30 cellular contexts compared by ENCODE assay signal in the genomic region with DNA sequence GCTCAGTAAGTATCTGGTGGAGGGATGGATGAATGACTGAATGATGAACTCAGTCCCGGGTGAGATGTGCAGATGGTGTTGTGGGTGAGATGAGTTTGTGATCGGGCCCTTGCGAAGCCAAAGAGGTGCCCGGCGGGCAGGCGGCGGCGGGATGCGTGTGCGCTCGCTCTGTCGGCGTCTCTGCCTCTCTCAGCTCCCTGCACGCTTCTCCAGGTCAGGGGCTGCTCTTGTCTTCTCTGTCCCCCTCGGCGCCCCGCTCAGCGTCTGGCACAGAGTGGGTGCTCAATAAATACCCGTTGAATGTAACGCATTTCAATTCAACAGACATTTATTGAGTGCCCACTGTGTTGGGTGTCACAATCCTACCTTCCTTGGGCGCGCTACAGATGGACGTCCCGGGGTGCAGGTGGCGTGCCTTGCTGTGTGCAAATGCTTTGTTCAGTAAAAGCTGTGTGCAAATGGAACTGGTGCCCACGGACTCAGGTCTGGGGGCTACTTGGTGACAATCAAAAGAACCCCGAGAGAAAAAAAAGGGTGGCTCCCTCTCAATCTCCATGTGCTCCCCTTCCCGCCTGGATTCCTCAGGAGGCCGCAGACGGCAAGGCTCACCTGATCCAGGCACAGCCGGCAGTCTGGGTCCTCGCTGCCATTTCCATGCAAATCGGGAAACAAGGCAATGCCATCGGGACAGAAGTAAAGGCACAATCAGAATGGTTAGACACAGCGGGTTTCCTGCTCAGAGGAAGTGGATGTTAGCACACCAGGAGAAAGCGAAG.
"Had no signal": no experiment of that assay in that cellular context is flagged by ENCODE, and none has a peak within 500 bp of the region (broad histone marks: within the 10 kb centered on the region; RNA-seq: fewer than 3 reads in every experiment).

No MANE protein-coding gene starts in this region.

- FAIRE-seq: astrocyte, bronchial epithelial cell had no signal

- H3K27ac ChIP-seq: brain microvascular endothelial cell, coronary artery, dorsolateral prefrontal cortex, esophagus muscularis mucosa had no signal

- H3K27ac Mint-ChIP-seq: activated CD8-positive, alpha-beta T cell treated with anti-CD3 and anti-CD28 coated beads for 36 hours; activated naive CD8-positive, alpha-beta T cell; activated T-helper 17 cell treated with anti-CD3 and anti-CD28 coated beads, Interleukin-2, amount 50 U/mL, for 72 hours; dendritic cell treated with granulocyte-macrophage colony-stimulating factor and Interleukin-4, amounts not matched to agents 40 ng/mL and 50 ng/mL, for 4 days had no signal

- H3K4me1 Mint-ChIP-seq: activated T-helper 17 cell treated with anti-CD3 and anti-CD28 coated beads, Interleukin-2, amount 50 U/mL, for 72 hours; central memory CD8-positive, alpha-beta T cell had no signal

- H3K9me3 Mint-ChIP-seq: activated CD8-positive, alpha-beta T cell treated with anti-CD3 and anti-CD28 coated beads for 36 hours; activated T-cell treated with anti-CD3 and anti-CD28 coated beads, Interleukin-2, amount 50 U/mL, for 4 hours; activated T-helper 17 cell treated with anti-CD3 and anti-CD28 coated beads, Interleukin-2, amount 50 U/mL, for 72 hours; central memory CD8-positive, alpha-beta T cell; dendritic cell treated with granulocyte-macrophage colony-stimulating factor and Interleukin-4, amounts not matched to agents 40 ng/mL and 50 ng/mL, for 4 days; effector memory CD8-positive, alpha-beta T cell had no signal

- H3K27me3 Mint-ChIP-seq: activated CD8-positive, alpha-beta T cell treated with anti-CD3 and anti-CD28 coated beads for 36 hours; activated T-helper 17 cell treated with anti-CD3 and anti-CD28 coated beads, Interleukin-2, amount 50 U/mL, for 72 hours had no signal

- H3K36me3 ChIP-seq: brain microvascular endothelial cell had no signal

- ATAC-seq: activated CD8-positive, alpha-beta T cell treated with anti-CD3 and anti-CD28 coated beads for 36 hours; activated T-cell treated with anti-CD3 and anti-CD28 coated beads, Interleukin-2, amount 50 U/mL, for 4 hours; activated T-helper 17 cell treated with anti-CD3 and anti-CD28 coated beads, Interleukin-2, amount 50 U/mL, for 72 hours; effector memory CD8-positive, alpha-beta T cell had no signal

- H3K4me3 ChIP-seq: coronary artery, dorsolateral prefrontal cortex, esophagus muscularis mucosa had no signal

- H3K9me3 ChIP-seq: esophagus muscularis mucosa had no signal

- H3K4me3 Mint-ChIP-seq: activated CD8-positive, alpha-beta T cell treated with anti-CD3 and anti-CD28 coated beads for 36 hours; activated naive CD8-positive, alpha-beta T cell; activated T-cell treated with anti-CD3 and anti-CD28 coated beads, Interleukin-2, amount 50 U/mL, for 4 hours; activated T-helper 17 cell treated with anti-CD3 and anti-CD28 coated beads, Interleukin-2, amount 50 U/mL, for 72 hours; central memory CD8-positive, alpha-beta T cell; dendritic cell treated with granulocyte-macrophage colony-stimulating factor and Interleukin-4, amounts not matched to agents 40 ng/mL and 50 ng/mL, for 4 days; effector memory CD8-positive, alpha-beta T cell had no signal

- DNase-seq: activated CD4-positive, alpha-beta T cell treated with anti-CD3 and anti-CD28 coated beads for 1 hour; activated CD4-positive, alpha-beta T cell treated with anti-CD3 and anti-CD28 coated beads for 4 hours; activated CD4-positive, alpha-beta T cell treated with anti-CD3 and anti-CD28 coated beads, Interleukin-2, amount 50 U/mL, for 1 hour; activated CD4-positive, alpha-beta T cell treated with anti-CD3 and anti-CD28 coated beads, Interleukin-2, amount 50 U/mL, for 48 hours; activated CD8-positive, alpha-beta memory T cell treated with anti-CD3 and anti-CD28 coated beads for 24 hours; activated CD8-positive, alpha-beta memory T cell treated with anti-CD3 and anti-CD28 coated beads, Interleukin-2, amount 50 U/mL, for 4 hours; activated CD8-positive, alpha-beta T cell treated with anti-CD3 and anti-CD28 coated beads for 36 hours; activated effector memory CD4-positive, alpha-beta T cell treated with Interleukin-2 at 50 U/mL for 16 hours; activated gamma-delta T cell treated with Interleukin-2 at 50 U/mL for 16 hours; activated naive CD4-positive, alpha-beta T cell treated with anti-CD3 and anti-CD28 coated beads, Interleukin-2, amount 50 U/mL, for 16 hours; activated naive CD4-positive, alpha-beta T cell treated with Interleukin-2 at 50 U/mL for 16 hours; activated T-cell treated with anti-CD3 and anti-CD28 coated beads, Interleukin-2, amount 50 U/mL, for 4 hours; amniotic stem cell; anterior cingulate cortex; brain microvascular endothelial cell; dorsolateral prefrontal cortex; effector CD4-positive, alpha-beta T cell; effector memory CD8-positive, alpha-beta T cell; erythroblast; foreskin melanocyte; head of caudate nucleus; T-helper 2 cell had no signal

- H3K27me3 ChIP-seq: dorsolateral prefrontal cortex, esophagus muscularis mucosa had no signal
